Comparison of ENCODE assay signal across 20 cellular contexts in the genomic region with DNA sequence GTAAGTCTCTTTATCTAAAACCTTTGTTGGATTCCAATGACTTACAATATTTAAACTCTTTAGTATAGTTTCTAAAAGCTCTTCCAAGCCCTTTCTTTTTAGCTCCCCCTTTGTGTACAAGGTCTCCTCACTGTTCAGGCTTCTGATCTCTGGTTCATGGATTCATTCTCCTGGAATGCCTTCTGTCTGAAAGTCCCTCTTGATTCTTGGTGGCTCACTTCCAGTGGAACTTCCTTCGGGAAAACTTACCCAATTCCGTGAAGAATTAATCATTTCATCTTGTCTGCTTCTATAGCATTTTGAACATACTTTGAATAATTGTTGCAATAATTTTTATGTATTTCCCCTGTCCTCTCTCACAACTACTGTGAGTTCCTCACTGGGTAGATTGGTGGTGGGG. TPM values are rescaled to one million over a fixed set of nuclear protein-coding genes. Genes with fewer than 3 reads are reported as not detected.
DNase-seq lines count a peak whose midpoint lies in the region; ATAC-seq and TF ChIP-seq lines count a peak whose summit lies in the region.
"Had no signal": no experiment of that assay in that cellular context is flagged by ENCODE, and none has a peak within 500 bp of the region (broad histone marks: within the 10 kb centered on the region; RNA-seq: fewer than 3 reads in every experiment).

No MANE protein-coding gene starts in this region.

- intact Hi-C loops in OCI-LY7 (cut with micrococcal nuclease; ENCODE audit: unreplicated experiment) (loop anchor here (5.0 kb wide), 1 partner anchor 224 kb away; no protein-coding TSS in a partner anchor), esophagus squamous epithelium (cut with DNase I) (no loop called here)

- H3K9me2 ChIP-seq in OCI-LY7 (ENCODE audit: insufficient read depth, low read length), result no peaks in the 10 kb centered on the region

- TF ChIP-seq POLR2A in esophagus squamous epithelium (IDR thresholded peaks at IDR 0.05), result no peak

- no peak overlapping the region for H2AFZ ChIP-seq in OCI-LY7 (ENCODE audit: low read length)

- no peaks in the 10 kb centered on the region for H4K20me1 ChIP-seq in OCI-LY7 (ENCODE audit: insufficient read depth, low read length)

- POLR2A ChIA-PET in OCI-LY7 (lab: Charles Lee), result interaction anchor here (1.1 to 4.6 kb wide), 2 partner anchors 12 to 56 kb away, joined by 3 to 31 read pairs; no protein-coding TSS in a partner anchor

- 53 to 60% methylated on average over 2 of the region's 2 CpGs for WGBS in esophagus squamous epithelium, 2 donors

- H3K36me3 ChIP-seq in OCI-LY7 (ENCODE audit: insufficient read depth, low read length) (no peaks in the 10 kb centered on the region), esophagus squamous epithelium (no peaks in the 10 kb centered on the region)
- H3K36me3 ChIP-seq: BE2C had no signal

- ATAC-seq in GM21367 (IDR thresholded peaks at IDR 0.05; ENCODE audit: unreplicated experiment) (no peak), HG03159 (IDR thresholded peaks at IDR 0.05; ENCODE audit: unreplicated experiment) (no peak)
- ATAC-seq: activated CD8-positive, alpha-beta T cell treated with anti-CD3 and anti-CD28 coated beads for 36 hours; foreskin keratinocyte; left colon; sciatic nerve had no signal

- CTCF ChIA-PET in OCI-LY7 (lab: Charles Lee; ENCODE audit: unreplicated experiment), result no interaction called here

- H3K9me3 ChIP-seq in OCI-LY7 (ENCODE audit: low read length), result no peaks in the 10 kb centered on the region
- H3K9me3 ChIP-seq in esophagus squamous epithelium, result no peaks in the 10 kb centered on the region
- H3K9me3 ChIP-seq: BE2C had no signal

- DNase-seq in EL (peak; percentile 85), OCI-LY7 (ENCODE audit: low spot score) (no peak), fibroblast of mammary gland (ENCODE audit: low read depth) (peak; percentile 80), skeletal muscle cell (ENCODE audit: low read depth) (peak; percentile 66), esophagus squamous epithelium (lab: John Stamatoyannopoulos, UW) (no peak), SIG-M5 treated with dmso at 0.1 percent for 504 hours (lab: John Stamatoyannopoulos, UW; ENCODE audit: unreplicated experiment) (no peak)
- DNase-seq: activated CD8-positive, alpha-beta T cell treated with anti-CD3 and anti-CD28 coated beads for 36 hours; activated naive CD8-positive, alpha-beta T cell treated with anti-CD3 and anti-CD28 coated beads for 36 hours; BE2C; effector memory CD4-positive, alpha-beta T cell; foreskin keratinocyte; KG1; left colon; NCI-H2171; RPMI8226; stimulated activated CD4-positive, alpha-beta T cell treated with anti-CD3 and anti-CD28 coated beads, Interleukin-2, amount 100 ng/mL, for 48 hours; SW 1271 had no signal

- H3K4me1 ChIP-seq in OCI-LY7 (ENCODE audit: insufficient read depth, low read length, poor library complexity, severe bottlenecking) (no peaks in the 10 kb centered on the region), esophagus squamous epithelium (peaks cover 0 to 33% (median 5%) of the 10 kb centered on the region in 3 donors)
- H3K4me1 ChIP-seq: BE2C had no signal

- no peak for TF ChIP-seq CTCF in OCI-LY7 (conservative IDR thresholded peaks at IDR 0.05; ENCODE audit: low read length)
- TF ChIP-seq CTCF in fibroblast of mammary gland (conservative IDR thresholded peaks at IDR 0.05; ENCODE audit: control insufficient read depth, insufficient read depth, low read depth, low read length), result no peak
- TF ChIP-seq CTCF in esophagus squamous epithelium (IDR thresholded peaks at IDR 0.05), result no peak

- peak overlapping the region; percentile 50; the same call in 1 of the 2 replicates for H3K4me2 ChIP-seq in OCI-LY7 (ENCODE audit: low read length)

- no peaks in the 10 kb centered on the region for H3K79me2 ChIP-seq in OCI-LY7 (ENCODE audit: insufficient read depth, low read depth, low read length)

- peaks cover 0 to 3% (median 0%) of the 10 kb centered on the region in 4 donors for H3K27me3 ChIP-seq in esophagus squamous epithelium
- H3K27me3 ChIP-seq: BE2C, foreskin keratinocyte had no signal

- no peak overlapping the region for H3K4me3 ChIP-seq in OCI-LY7 (ENCODE audit: low read depth, low read length, poor library complexity, severe bottlenecking)
- H3K4me3 ChIP-seq in fibroblast of mammary gland (ENCODE audit: control insufficient read depth, low read depth, low read length), result no peak overlapping the region
- H3K4me3 ChIP-seq in skeletal muscle cell (ENCODE audit: low read depth, low read length), result no peak overlapping the region
- no peak overlapping the region for H3K4me3 ChIP-seq in esophagus squamous epithelium

- no peak overlapping the region for H3K27ac ChIP-seq in OCI-LY7 (ENCODE audit: low read depth, low read length, poor library complexity, severe bottlenecking)
- no peak overlapping the region for H3K27ac ChIP-seq in esophagus squamous epithelium
- H3K27ac ChIP-seq: foreskin keratinocyte had no signal

- BruUV-seq in OCI-LY7 (replicated peaks; lab: Mats Ljungman, UMichigan), result no TSS peak

RNA-seq across cellular contexts. Expression of gene ARHGAP24, which starts 3.6 kb away (rescaled TPM):
- total RNA-seq in OCI-LY7 (2014; rRNA removed; shearing (Covaris generic)), result 0.75 and 0.88 TPM in 2 replicates
- total RNA-seq in OCI-LY7 (2022) (4.3 and 4.4 TPM in 2 replicates), esophagus squamous epithelium (10 to 100 TPM in 1 of 4 donors, 1 to 10 TPM in 3; 3.6 to 35.3 (median 7.2) TPM)

Comparison
In these comparisons a context has a peak if more than half of its experiments do, and no peak if none do; other contexts are left out.
1. DNase-seq: peak in EL (single experiment), fibroblast of mammary gland (single experiment) and skeletal muscle cell (single experiment); none in OCI-LY7 (single experiment), esophagus squamous epithelium (single experiment) and SIG-M5 treated with dmso at 0.1 percent for 504 hours (single experiment).